In the genomic region with DNA sequence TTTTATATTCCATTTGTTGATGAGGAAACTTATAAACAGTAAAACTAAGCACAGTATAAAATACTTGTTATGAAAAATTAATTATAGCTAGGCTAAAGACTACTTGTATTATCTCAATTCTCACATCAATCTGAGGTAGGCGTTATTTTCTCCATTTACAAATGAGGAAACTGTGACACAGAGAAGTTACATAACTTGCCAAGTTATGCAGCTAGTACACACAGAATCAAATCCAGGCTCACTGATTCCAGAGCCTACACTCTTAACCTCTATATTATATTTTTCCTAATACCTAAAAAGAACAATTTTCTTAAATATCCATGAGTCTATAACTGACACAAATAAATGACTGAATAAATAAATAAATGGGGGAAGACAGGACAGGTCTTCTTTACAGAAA, we compare ENCODE assay signal across 22 cellular contexts.
"Had no signal": no experiment of that assay in that cellular context is flagged by ENCODE, and none has a peak within 500 bp of the region (broad histone marks: within the 10 kb centered on the region; RNA-seq: fewer than 3 reads in every experiment).

No MANE protein-coding gene starts in this region.

- H3K4me3 ChIP-seq: adrenal gland, SK-N-MC had no signal

- ATAC-seq: activated CD8-positive, alpha-beta T cell treated with anti-CD3 and anti-CD28 coated beads, Interleukin-2, amount 10 ng/mL, durations not matched to agents 7 days and 5 days; PC-3; WTC11 had no signal

- H3K27me3 ChIP-seq: adrenal gland had no signal

- H3K9me3 ChIP-seq: adrenal gland had no signal

- H3K27ac ChIP-seq: adrenal gland, KMS-11, SK-N-MC had no signal

- DNase-seq: activated CD4-positive, alpha-beta T cell treated with anti-CD3 and anti-CD28 coated beads for 48 hours; activated CD4-positive, alpha-beta T cell treated with anti-CD3 and anti-CD28 coated beads, Interleukin-2, amount 50 U/mL, for 4 hours; activated CD4-positive, CD25-positive, alpha-beta regulatory T cell treated with anti-CD3 and anti-CD28 coated beads, Interleukin-2, amount 50 U/mL, for 72 hours; activated CD8-positive, alpha-beta memory T cell treated with anti-CD3 and anti-CD28 coated beads, Interleukin-2, amount 50 U/mL, for 48 hours; activated CD8-positive, alpha-beta T cell treated with anti-CD3 and anti-CD28 coated beads, Interleukin-2, amount 10 ng/mL, durations not matched to agents 7 days and 5 days; activated naive CD4-positive, alpha-beta T cell treated with anti-CD3 and anti-CD28 coated beads, Interleukin-2, amount 50 U/mL, for 16 hours; activated naive CD8-positive, alpha-beta T cell treated with anti-CD3 and anti-CD28 coated beads, Interleukin-2, amount 10 ng/mL, durations not matched to agents 7 days and 5 days; activated T-cell treated with anti-CD3 and anti-CD28 coated beads, Interleukin-2, amount 50 U/mL, for 1 hour; adrenal gland; anterior cingulate cortex; NCI-H1092; NCI-H1417; NCI-H2029; NCI-H345; NCI-H510A; NCI-H526 treated with DMSO at 0.1 percent for 48 hours; NCI-H82; PC-3; SHP77 treated with DMSO at 0.1 percent for 48 hours had no signal

- H3K36me3 ChIP-seq: adrenal gland had no signal
